In the genomic region with DNA sequence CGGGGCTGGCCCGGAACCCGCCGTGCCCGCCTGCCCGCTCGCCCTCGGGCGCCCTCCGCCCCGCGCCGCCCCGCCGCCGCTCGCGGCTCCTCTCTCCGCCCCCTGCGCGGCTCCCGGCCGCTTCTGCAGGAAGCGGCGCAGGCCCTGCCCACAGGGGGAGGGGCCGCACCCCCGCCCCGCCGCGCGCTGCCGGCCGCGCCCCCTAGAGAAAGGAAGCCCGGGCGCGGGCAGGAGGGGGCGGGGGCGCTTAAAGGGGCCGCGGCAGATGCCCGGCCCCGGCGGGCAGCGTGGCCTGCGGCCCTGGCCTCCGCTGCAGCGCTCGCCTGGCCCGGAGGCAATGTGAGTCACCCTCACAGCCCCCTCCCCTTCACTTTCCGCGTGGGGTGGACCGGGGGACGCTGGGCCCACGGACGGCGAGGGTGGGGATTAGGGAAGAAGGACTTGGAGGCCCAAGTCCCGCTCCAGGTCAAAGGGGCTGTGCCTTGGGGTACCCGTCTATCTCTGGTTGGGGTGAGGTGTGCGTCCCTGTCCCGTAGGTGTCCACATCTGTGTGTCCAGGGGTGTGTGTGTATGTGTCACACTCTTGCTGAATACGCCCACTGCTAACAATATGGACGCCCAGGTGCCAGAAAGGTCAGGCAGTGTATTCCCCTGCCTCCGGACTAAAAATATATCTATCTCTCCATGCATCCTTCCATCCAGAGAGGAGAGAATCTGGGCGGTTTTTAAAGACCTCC, we compare ENCODE assay signal across 8 cellular contexts. TPM values are rescaled to one million over a fixed set of nuclear protein-coding genes. Genes with fewer than 3 reads are reported as not detected.
DNase-seq lines count a peak whose midpoint lies in the region; ATAC-seq and TF ChIP-seq lines count a peak whose summit lies in the region.

A gene with protein sequence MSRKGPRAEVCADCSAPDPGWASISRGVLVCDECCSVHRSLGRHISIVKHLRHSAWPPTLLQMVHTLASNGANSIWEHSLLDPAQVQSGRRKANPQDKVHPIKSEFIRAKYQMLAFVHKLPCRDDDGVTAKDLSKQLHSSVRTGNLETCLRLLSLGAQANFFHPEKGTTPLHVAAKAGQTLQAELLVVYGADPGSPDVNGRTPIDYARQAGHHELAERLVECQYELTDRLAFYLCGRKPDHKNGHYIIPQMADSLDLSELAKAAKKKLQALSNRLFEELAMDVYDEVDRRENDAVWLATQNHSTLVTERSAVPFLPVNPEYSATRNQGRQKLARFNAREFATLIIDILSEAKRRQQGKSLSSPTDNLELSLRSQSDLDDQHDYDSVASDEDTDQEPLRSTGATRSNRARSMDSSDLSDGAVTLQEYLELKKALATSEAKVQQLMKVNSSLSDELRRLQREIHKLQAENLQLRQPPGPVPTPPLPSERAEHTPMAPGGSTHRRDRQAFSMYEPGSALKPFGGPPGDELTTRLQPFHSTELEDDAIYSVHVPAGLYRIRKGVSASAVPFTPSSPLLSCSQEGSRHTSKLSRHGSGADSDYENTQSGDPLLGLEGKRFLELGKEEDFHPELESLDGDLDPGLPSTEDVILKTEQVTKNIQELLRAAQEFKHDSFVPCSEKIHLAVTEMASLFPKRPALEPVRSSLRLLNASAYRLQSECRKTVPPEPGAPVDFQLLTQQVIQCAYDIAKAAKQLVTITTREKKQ (minus strand): TSS at position 125 of the 737 bp plus-strand sequence. CDS start 270 bp downstream, outside the sequence.

- peak within 1 kb of the TSS; percentile 88 for H3K4me3 Mint-ChIP-seq in T-helper 1 cell treated with Interleukin-12 subunit alpha and Interleukin-12 subunit beta and Interleukin-4 antibody, amounts not matched to agents 30 μg/mL and 1 μg/mL, for 36 hours

- H3K27ac Mint-ChIP-seq in T-helper 1 cell treated with Interleukin-12 subunit alpha and Interleukin-12 subunit beta and Interleukin-4 antibody, amounts not matched to agents 30 μg/mL and 1 μg/mL, for 36 hours = peak within 1 kb of the TSS; percentile 88

- no peaks in the 10 kb centered on the region for H3K36me3 ChIP-seq in prostate gland
- no peaks in the 10 kb centered on the region for H3K36me3 ChIP-seq in uterus

- ATAC-seq in HG02610 (IDR thresholded peaks at IDR 0.05; ENCODE audit: unreplicated experiment) = peak; percentile 69
- peak; percentile 80 for ATAC-seq in left ventricle myocardium superior

- no peaks in the 10 kb centered on the region for H3K9me3 Mint-ChIP-seq in T-helper 1 cell treated with Interleukin-12 subunit alpha and Interleukin-12 subunit beta and Interleukin-4 antibody, amounts not matched to agents 30 μg/mL and 1 μg/mL, for 36 hours

- H3K4me1 ChIP-seq in prostate gland (replicated peaks) (peaks cover 24% of the 10 kb centered on the region), uterus (peaks cover 0 to 29% of the 10 kb centered on the region in 2 donors)

- in situ Hi-C loops in G401 (cut with HindIII; ENCODE audit: low sequenced_read_pairs) = no loop called here

- peak; percentile 88 for DNase-seq in G401 (ENCODE audit: low spot score)
- peak; percentile 90 to 91 (median 91) for DNase-seq in NCI-H1417 (lab: John Stamatoyannopoulos, UW)
- peak in 49 of 56 donors; percentile 28 to 90 (median 72) for DNase-seq in amygdala (lab: John Stamatoyannopoulos, UW)
- DNase-seq in left ventricle myocardium superior = peak; percentile 94
- DNase-seq in prostate gland (ENCODE audit: low spot score) = peak; percentile 85
- DNase-seq in uterus = peak; percentile 81 to 86

- no peaks in the 10 kb centered on the region for H3K36me3 Mint-ChIP-seq in T-helper 1 cell treated with Interleukin-12 subunit alpha and Interleukin-12 subunit beta and Interleukin-4 antibody, amounts not matched to agents 30 μg/mL and 1 μg/mL, for 36 hours (ENCODE audit: low read depth)

- H3K27ac ChIP-seq in prostate gland = peak within 1 kb of the TSS; percentile 77 to 79
- H3K27ac ChIP-seq in uterus = peak within 1 kb of the TSS; percentile 84 to 89

- no peaks in the 10 kb centered on the region for H3K27me3 ChIP-seq in prostate gland (replicated peaks; ENCODE audit: insufficient read depth)
- H3K27me3 ChIP-seq in uterus = no peaks in the 10 kb centered on the region

- H3K4me1 Mint-ChIP-seq in T-helper 1 cell treated with Interleukin-12 subunit alpha and Interleukin-12 subunit beta and Interleukin-4 antibody, amounts not matched to agents 30 μg/mL and 1 μg/mL, for 36 hours (ENCODE audit: low read depth) = peaks cover 52% of the 10 kb centered on the region

- no peaks in the 10 kb centered on the region for H3K27me3 Mint-ChIP-seq in T-helper 1 cell treated with Interleukin-12 subunit alpha and Interleukin-12 subunit beta and Interleukin-4 antibody, amounts not matched to agents 30 μg/mL and 1 μg/mL, for 36 hours (ENCODE audit: low read depth)

- H3K4me3 ChIP-seq in prostate gland (peak within 1 kb of the TSS; percentile 72 to 76), uterus (peak within 1 kb of the TSS; percentile 40 to 60)

- intact Hi-C loops in left ventricle myocardium superior (cut with micrococcal nuclease) (no loop called here), prostate gland (cut with DNase I) (loop anchor here (2.0 to 10.0 kb wide), 2 partner anchors 341 to 515 kb away; partner anchors contain the start of gene SSH2), uterus (cut with DNase I; ENCODE audit: low total_unique reads) (no loop called here)

- TF ChIP-seq POLR2A in prostate gland (IDR thresholded peaks at IDR 0.05) (peak; percentile 52), uterus (IDR thresholded peaks at IDR 0.05) (peak; percentile 77 to 92)

- peak in 3 of 4 experiments; percentile 23 to 41 (median 34) for TF ChIP-seq CTCF in prostate gland (IDR thresholded peaks at IDR 0.05)
- peak in 3 of 4 experiments; percentile 12 to 40 (median 29) for TF ChIP-seq CTCF in uterus (IDR thresholded peaks at IDR 0.05)

- H3K9me3 ChIP-seq in prostate gland = no peaks in the 10 kb centered on the region
- no peaks in the 10 kb centered on the region for H3K9me3 ChIP-seq in uterus

- 8% methylated on average over 28 of the region's 65 CpGs for whole genome bisulfite sequencing in prostate gland

RNA-seq across cellular contexts. Expression of the gene that starts here (rescaled TPM):
- 42.2 and 45.9 TPM in 2 replicates for total RNA-seq in G401 (2014; rRNA removed; shearing (Covaris generic))
- total RNA-seq in left ventricle myocardium superior (31.5 TPM), prostate gland (10 to 100 TPM; 29.1 to 86.9 TPM), uterus (10 to 100 TPM; 13.1 to 75.0 (median 22.9) TPM)

Comparison
In these comparisons a context has a peak if more than half of its experiments do, and no peak if none do; other contexts are left out.
1. Peak in every context shown above with its lines: DNase-seq, ATAC-seq, H3K4me3 ChIP-seq and H3K27ac ChIP-seq.